21 cellular contexts compared by ENCODE assay signal in the genomic region with DNA sequence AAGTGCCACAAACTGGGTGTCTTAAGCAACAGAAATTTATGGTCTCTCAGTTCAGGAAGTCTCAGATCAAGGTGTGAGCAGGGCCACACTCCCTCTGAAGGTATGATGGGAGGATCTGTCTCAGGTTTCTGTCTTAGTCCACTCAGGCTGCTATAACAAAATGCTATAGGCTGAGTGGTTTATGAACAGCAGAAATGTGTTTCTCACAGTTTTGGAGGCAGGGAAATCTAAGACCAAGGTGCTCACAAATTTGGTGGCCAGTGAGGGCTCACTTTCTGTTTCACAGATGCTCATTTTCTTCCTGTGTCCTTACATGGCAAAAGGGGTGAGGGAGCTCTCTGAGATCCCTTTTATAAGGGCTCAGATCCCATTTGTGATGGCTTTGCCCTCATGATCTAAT.
DNase-seq lines count a peak whose midpoint lies in the region; ATAC-seq, FAIRE-seq and TF ChIP-seq lines count a peak whose summit lies in the region.
"Had no signal": no experiment of that assay in that cellular context is flagged by ENCODE, and none has a peak within 500 bp of the region (broad histone marks: within the 10 kb centered on the region; RNA-seq: fewer than 3 reads in every experiment).

No MANE protein-coding gene starts in this region.

- no peaks in the 10 kb centered on the region for H3K27me3 ChIP-seq in OCI-LY1 (ENCODE audit: insufficient read depth, low read length)
- H3K27me3 ChIP-seq in left lung, result no peaks in the 10 kb centered on the region
- H3K27me3 ChIP-seq: pancreas, right lobe of liver had no signal

- TF ChIP-seq CTCF in OCI-LY1 (IDR thresholded peaks at IDR 0.05; ENCODE audit: low read length) (no peak), left lung (IDR thresholded peaks at IDR 0.05) (no peak)

- no peaks in the 10 kb centered on the region for H3F3A ChIP-seq in OCI-LY1 (ENCODE audit: insufficient read depth, low read length)

- DNase-seq in GM18507 (ENCODE audit: extremely low spot score, insufficient read length, low read depth) (no peak), left ventricle myocardium superior (no peak), left lung (no peak), NCI-H2081 treated with DMSO at 0.1 percent for 48 hours (lab: John Stamatoyannopoulos, UW) (no peak)
- DNase-seq: activated CD4-positive, alpha-beta T cell treated with anti-CD3 and anti-CD28 coated beads, Interleukin-2, amount 50 U/mL, for 1 hour; amygdala; CD8-positive, alpha-beta T cell; DMS79; H7; mesendoderm; naive thymus-derived CD8-positive, alpha-beta T cell; NCI-H1436; pancreas; PC-9; right lobe of liver; stimulated activated CD4-positive, alpha-beta T cell treated with anti-CD3 and anti-CD28 coated beads, Interleukin-15, amount 100 ng/mL, for 24 hours had no signal

- H3K9me3 ChIP-seq in OCI-LY1 (ENCODE audit: low read length) (no peaks in the 10 kb centered on the region), left lung (peaks cover 0 to 3% of the 10 kb centered on the region in 2 donors)
- H3K9me3 ChIP-seq: pancreas, right lobe of liver had no signal

- H3K27ac ChIP-seq in OCI-LY1 (ENCODE audit: low read depth, low read length, poor library complexity, severe bottlenecking) (peak overlapping the region; percentile 15), left lung (no peak overlapping the region)
- H3K27ac ChIP-seq: pancreas, PC-9, right lobe of liver had no signal

- H3K4me1 ChIP-seq in OCI-LY1 (ENCODE audit: insufficient read depth, low read length, severe bottlenecking) (peaks cover 34% of the 10 kb centered on the region), left lung (no peaks in the 10 kb centered on the region)
- H3K4me1 ChIP-seq: pancreas, right lobe of liver had no signal

- H2AFZ ChIP-seq in OCI-LY1 (ENCODE audit: low read length), result no peak overlapping the region
- H2AFZ ChIP-seq: PC-9 had no signal

- ATAC-seq in GM21367 (IDR thresholded peaks at IDR 0.05; ENCODE audit: unreplicated experiment) (peak; percentile 34), HG02885 (IDR thresholded peaks at IDR 0.05; ENCODE audit: poor library complexity, unreplicated experiment) (peak; percentile 42), left ventricle myocardium superior (no peak), HG03460 (IDR thresholded peaks at IDR 0.05; ENCODE audit: unreplicated experiment) (no peak), left lung (no peak)
- ATAC-seq: CD8-positive, alpha-beta T cell; esophagus mucosa; naive thymus-derived CD8-positive, alpha-beta T cell; pancreas; right lobe of liver had no signal

- peak; percentile 86 for FAIRE-seq in GM18507 (lab: Jason Lieb, UNC)
- FAIRE-seq: pancreas had no signal

- H3K36me3 ChIP-seq in OCI-LY1 (ENCODE audit: insufficient read depth, low read length), result no peaks in the 10 kb centered on the region
- no peaks in the 10 kb centered on the region for H3K36me3 ChIP-seq in left lung
- H3K36me3 ChIP-seq: pancreas, right lobe of liver had no signal

- intact Hi-C loops in left ventricle myocardium superior (cut with micrococcal nuclease) (no loop called here), left lung (cut with DNase I) (no loop called here)

- H3K9me2 ChIP-seq in OCI-LY1 (ENCODE audit: low read depth, low read length), result no peaks in the 10 kb centered on the region

- H3K4me3 ChIP-seq in OCI-LY1 (ENCODE audit: low read depth, low read length, poor library complexity, severe bottlenecking) (no peak overlapping the region), left lung (no peak overlapping the region)
- H3K4me3 ChIP-seq: pancreas, PC-9, right lobe of liver had no signal

- H3K79me2 ChIP-seq in OCI-LY1 (ENCODE audit: insufficient read depth, low read length), result no peaks in the 10 kb centered on the region

- H3K4me2 ChIP-seq in OCI-LY1 (ENCODE audit: low read length), result no peak overlapping the region
- H3K4me2 ChIP-seq: PC-9 had no signal

- H3K9ac ChIP-seq in OCI-LY1 (ENCODE audit: low read length), result no peak overlapping the region

- H4K20me1 ChIP-seq in OCI-LY1 (ENCODE audit: insufficient read depth, low read length), result no peaks in the 10 kb centered on the region

Comparison
In these comparisons a context has a peak if more than half of its experiments do, and no peak if none do; other contexts are left out.
1. ATAC-seq: peak in GM21367 (single experiment) and HG02885 (single experiment); none in left ventricle myocardium superior (single experiment), HG03460 (single experiment) and left lung (single experiment).